13 cellular contexts compared by ENCODE assay signal in the genomic region with DNA sequence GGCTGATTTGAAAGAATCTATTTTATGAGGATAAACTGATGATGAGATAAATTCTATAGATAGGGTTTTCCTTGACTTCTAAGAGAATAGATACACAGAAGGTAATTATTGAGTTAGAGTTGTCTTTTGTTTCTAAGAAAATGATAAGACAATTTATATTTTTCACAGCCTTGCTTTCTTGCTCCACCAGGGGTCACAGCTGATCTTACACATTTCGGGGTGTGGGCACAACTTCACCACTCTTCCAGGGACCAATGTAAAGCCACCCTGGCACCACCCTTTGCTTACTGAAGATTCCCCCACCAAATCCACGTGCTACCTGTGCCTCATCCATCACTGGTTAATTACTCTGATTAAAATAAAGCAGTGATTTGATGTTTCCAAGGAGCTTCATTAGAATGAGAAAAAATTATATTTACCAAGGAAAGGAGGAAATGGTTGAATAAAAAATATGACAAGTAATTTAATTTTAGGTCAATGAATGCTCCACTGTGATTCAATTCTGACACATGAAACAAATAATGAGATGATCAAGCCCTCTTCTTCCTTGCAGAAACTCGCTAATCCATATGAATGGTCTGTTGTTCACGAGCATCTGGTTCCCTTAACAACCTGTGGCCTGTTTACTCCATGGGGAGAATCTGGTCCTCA.
DNase-seq lines count a peak whose midpoint lies in the region; ATAC-seq and TF ChIP-seq lines count a peak whose summit lies in the region.
"Had no signal": no experiment of that assay in that cellular context is flagged by ENCODE, and none has a peak within 500 bp of the region (broad histone marks: within the 10 kb centered on the region; RNA-seq: fewer than 3 reads in every experiment).

No MANE protein-coding gene starts in this region.

- peak overlapping the region; percentile 83 for H2BK120ac ChIP-seq in IMR-90 (ENCODE audit: low read depth, low read length)

- BruUV-seq in IMR-90 (replicated peaks; lab: Mats Ljungman, UMichigan), result no TSS peak

- peak overlapping the region; percentile 62; the same call in 1 of the 2 replicates for H4K5ac ChIP-seq in IMR-90 (ENCODE audit: low read depth, low read length)

- DNase-seq in IMR-90, result no peak
- no peak for DNase-seq in astrocyte of the spinal cord (ENCODE audit: low read depth, low spot score)
- no peak for DNase-seq in lower lobe of right lung
- DNase-seq in left lung, result no peak
- DNase-seq in natural killer cell, result no peak
- no peak for DNase-seq in middle frontal gyrus (ENCODE audit: extremely low spot score, low spot score)
- no peak for DNase-seq in GM13976 (ENCODE audit: low spot score)
- DNase-seq: NCI-H1105 treated with DMSO at 0.1 percent for 48 hours; NK-92 treated with Interleukin-12 subunit alpha and Interleukin-12 subunit beta, amount 100 ng/mL, for 24 hours had no signal

- H4K91ac ChIP-seq in IMR-90 (ENCODE audit: insufficient read depth, low read depth, low read length), result peak overlapping the region; percentile 73

- H3K4me1 ChIP-seq in ACC112 (ENCODE audit: control insufficient read depth, insufficient read depth, low read length, unreplicated experiment) (peaks cover 54% of the 10 kb centered on the region), IMR-90 (ENCODE audit: control insufficient read depth, insufficient read depth, low read length) (peaks cover 23% of the 10 kb centered on the region), lower lobe of right lung (peaks cover 13% of the 10 kb centered on the region), left lung (no peaks in the 10 kb centered on the region)

- no peaks in the 10 kb centered on the region for H3K79me1 ChIP-seq in IMR-90 (ENCODE audit: low read depth in 1 of 2, low read length in 2 of 2)

- ATAC-seq in IMR-90 (ENCODE audit: low read depth) (no peak), lower lobe of right lung (no peak), left lung (no peak), natural killer cell (no peak)

- H3K4ac ChIP-seq in IMR-90 (ENCODE audit: low read depth, low read length), result peak overlapping the region; percentile 76

- H2BK5ac ChIP-seq in IMR-90 (ENCODE audit: low read depth, low read length, poor library complexity, severe bottlenecking), result no peak overlapping the region

- TF ChIP-seq CTCF in IMR-90 (conservative IDR thresholded peaks at IDR 0.05; ENCODE audit: low read depth, low read length), result no peak; the same call in 1 of the 2 replicates
- TF ChIP-seq CTCF in astrocyte of the spinal cord (IDR thresholded peaks at IDR 0.05; ENCODE audit: low read depth, low read length), result peak; percentile 34
- TF ChIP-seq CTCF in lower lobe of right lung (IDR thresholded peaks at IDR 0.05), result no peak
- no peak for TF ChIP-seq CTCF in left lung (IDR thresholded peaks at IDR 0.05)
- no peak for TF ChIP-seq CTCF in natural killer cell (IDR thresholded peaks at IDR 0.05)
- TF ChIP-seq CTCF in GM13976 (IDR thresholded peaks at IDR 0.05; ENCODE audit: borderline replicate concordance, control extremely low read depth, extremely low read depth, insufficient read depth, missing control alignments), result no peak

- H3K36me3 Mint-ChIP-seq in natural killer cell, result no peaks in the 10 kb centered on the region

- peak overlapping the region; percentile 90 for H2BK20ac ChIP-seq in IMR-90 (ENCODE audit: low read depth, low read length)

- no peaks in the 10 kb centered on the region for H4K20me1 ChIP-seq in IMR-90 (ENCODE audit: insufficient read depth, low read length)

- CTCF ChIA-PET in IMR-90 (lab: Yijun Ruan, JAX), result interaction anchor here (0.7 to 1.3 kb wide), 4 partner anchors 17 to 175 kb away, joined by 3 to 4 read pairs (median 3); no protein-coding TSS in a partner anchor

- H3K18ac ChIP-seq in IMR-90 (ENCODE audit: low read depth, low read length), result no peak overlapping the region

- POLR2A ChIA-PET in IMR-90 (lab: Charles Lee; ENCODE audit: unreplicated experiment), result interaction anchor here (0.5 kb wide), 1 partner anchor 175 kb away, joined by 3 read pairs; no protein-coding TSS in a partner anchor

- TF ChIP-seq POLR2A in IMR-90 (IDR thresholded peaks at IDR 0.05; ENCODE audit: low read depth, low read length), result no peak

- no peak; the same call in 1 of the 2 replicates for TF ChIP-seq RAD21 in IMR-90 (IDR thresholded peaks at IDR 0.05; ENCODE audit: low read length)

- no peaks in the 10 kb centered on the region for H3K9me3 Mint-ChIP-seq in natural killer cell
- H3K9me3 Mint-ChIP-seq: T-helper 2 cell treated with Interferon-gamma antibody and Interleukin-4, amounts not matched to agents 5 μg/mL and 100 μg/mL, for 36 hours had no signal

- no peak overlapping the region for H2BK15ac ChIP-seq in IMR-90 (ENCODE audit: low read depth, low read length)

- H4K8ac ChIP-seq in IMR-90 (ENCODE audit: low read depth in 2 of 2, low read length in 2 of 2), result peak overlapping the region in 1 of 2 experiments; percentile 19; a peak in 2 of 4 replicates

- intact Hi-C loops in IMR-90 (cut with micrococcal nuclease), result no loop called here
- intact Hi-C loops in lower lobe of right lung (cut with DNase I), result no loop called here
- intact Hi-C loops in left lung (cut with DNase I), result no loop called here
- intact Hi-C loops in natural killer cell (cut with micrococcal nuclease), result no loop called here

- no CpG with 5 or more reads among the region's 4 CpGs for WGBS in IMR-90 (ENCODE audit: extremely low coverage in 2 of 2, insufficient read length in 1 of 2), 2 experiments

- H2AFZ ChIP-seq in ACC112 (ENCODE audit: low read length, unreplicated experiment) (no peak overlapping the region), IMR-90 (replicated peaks; ENCODE audit: low read length, poor library complexity) (no peak overlapping the region)

- H3K4me2 ChIP-seq in IMR-90 (ENCODE audit: low read depth, low read length), result no peak overlapping the region

- H3K27me3 Mint-ChIP-seq in natural killer cell (ENCODE audit: low read depth in 2 of 2), result peaks cover 4 to 6% of the 10 kb centered on the region in 2 donors

- H3K36me3 ChIP-seq in ACC112 (ENCODE audit: insufficient read depth, low read length) (no peaks in the 10 kb centered on the region), IMR-90 (ENCODE audit: control insufficient read depth, insufficient read depth, low read length) (no peaks in the 10 kb centered on the region), lower lobe of right lung (no peaks in the 10 kb centered on the region), left lung (no peaks in the 10 kb centered on the region)
- H3K36me3 ChIP-seq: right atrium auricular region had no signal

- H3K27ac ChIP-seq in ACC112 (ENCODE audit: low read depth, low read length) (peak overlapping the region; percentile 96), IMR-90 (ENCODE audit: insufficient read depth, low read length) (no peak overlapping the region), lower lobe of right lung (peak overlapping the region; percentile 67), left lung (no peak overlapping the region)
- H3K27ac ChIP-seq: HL-60 had no signal

- no peak overlapping the region; the same call in 1 of the 2 replicates for H3K23ac ChIP-seq in IMR-90 (ENCODE audit: low read depth, low read length)

- no peaks in the 10 kb centered on the region for H3K9me3 ChIP-seq in IMR-90 (ENCODE audit: control insufficient read depth, insufficient read depth, low read length)
- no peaks in the 10 kb centered on the region for H3K9me3 ChIP-seq in lower lobe of right lung
- no peaks in the 10 kb centered on the region for H3K9me3 ChIP-seq in left lung
- H3K9me3 ChIP-seq: right atrium auricular region had no signal

- in situ Hi-C loops in IMR-90 (cut with MboI; ENCODE audit: low sequenced_read_pairs), result no loop called here
- in situ Hi-C loops in astrocyte of the spinal cord (cut with HindIII; ENCODE audit: low sequenced_read_pairs), result no loop called here
- in situ Hi-C loops in GM13976 (cut with MboI; ENCODE audit: low sequenced_read_pairs, unreplicated experiment), result no loop called here

- H3K14ac ChIP-seq in IMR-90 (replicated peaks; ENCODE audit: low read depth, low read length), result 0 out of 2 replicates have a peak overlapping the region, but pooled peaks have one; percentile 47

- no peak overlapping the region for H3K9ac ChIP-seq in IMR-90 (ENCODE audit: low read depth, low read length)

- peaks cover 9% of the 10 kb centered on the region for H3K9me1 ChIP-seq in IMR-90 (ENCODE audit: insufficient read depth, low read length)

- H3K56ac ChIP-seq in IMR-90 (ENCODE audit: extremely low read depth, insufficient read depth, low read length), result no peak overlapping the region

- H3K4me1 Mint-ChIP-seq in natural killer cell, result no peaks in the 10 kb centered on the region

- H3K4me3 ChIP-seq in ACC112 (ENCODE audit: low read depth, low read length) (no peak overlapping the region), IMR-90 (ENCODE audit: insufficient read depth, low read depth, low read length) (no peak overlapping the region), astrocyte of the spinal cord (ENCODE audit: low read depth, low read length) (no peak overlapping the region), lower lobe of right lung (no peak overlapping the region), left lung (no peak overlapping the region)
- H3K4me3 ChIP-seq: right atrium auricular region had no signal

- no peaks in the 10 kb centered on the region for H3K79me2 ChIP-seq in ACC112 (ENCODE audit: control insufficient read depth, insufficient read depth, low read length, unreplicated experiment)

- H3K27me3 ChIP-seq in ACC112 (ENCODE audit: insufficient read depth, low read length) (no peaks in the 10 kb centered on the region), IMR-90 (ENCODE audit: control insufficient read depth, insufficient read depth, low read length) (no peaks in the 10 kb centered on the region), lower lobe of right lung (ENCODE audit: low read depth) (no peaks in the 10 kb centered on the region), left lung (no peaks in the 10 kb centered on the region)
- H3K27me3 ChIP-seq: right atrium auricular region had no signal

- dilution Hi-C loops in IMR-90 (cut with HindIII; ENCODE audit: low sequenced_read_pairs, unreplicated experiment), result no loop called here

- no peak overlapping the region for H3K4me3 Mint-ChIP-seq in natural killer cell
- H3K4me3 Mint-ChIP-seq: T-helper 2 cell treated with Interferon-gamma antibody and Interleukin-4, amounts not matched to agents 5 μg/mL and 100 μg/mL, for 36 hours had no signal

- no peak overlapping the region for H3K27ac Mint-ChIP-seq in natural killer cell
- H3K27ac Mint-ChIP-seq: T-helper 2 cell treated with Interferon-gamma antibody and Interleukin-4, amounts not matched to agents 5 μg/mL and 100 μg/mL, for 36 hours had no signal

- peak overlapping the region; percentile 84; the same call in 1 of the 2 replicates for H2AK5ac ChIP-seq in IMR-90 (ENCODE audit: low read depth, low read length)

- H2AK9ac ChIP-seq in IMR-90 (replicated peaks; ENCODE audit: low read depth, low read length, poor library complexity), result no peak overlapping the region

TF ChIP-seq in IMR-90, 13 proteins besides CTCF, POLR2A, EP300 and RAD21:
- TF ChIP-seq NFE2L2 (IDR thresholded peaks at IDR 0.05; ENCODE audit: low read depth, low read length) (no peak), RCOR1 (IDR thresholded peaks at IDR 0.05; ENCODE audit: insufficient replicate concordance, low read length) (no peak), SMC3 (IDR thresholded peaks at IDR 0.05; ENCODE audit: low read depth, low read length) (peak; percentile 4; the same call in 1 of the 2 replicates)

Comparison
In these comparisons a context has a peak if more than half of its experiments do, and no peak if none do; other contexts are left out.
1. H3K27ac ChIP-seq: peak in ACC112 (single experiment) and lower lobe of right lung (single experiment); none in IMR-90 (single experiment) and left lung (0 of 2).